ENCODE assay signal across 17 cellular contexts in genomic region chr6:32815996-32816395, GRCh38. TPM values are rescaled to one million over a fixed set of nuclear protein-coding genes. Genes with fewer than 3 reads are reported as not detected.
DNase-seq lines count a peak whose midpoint lies in the region; ATAC-seq and TF ChIP-seq lines count a peak whose summit lies in the region.
"Had no signal": no experiment of that assay in that cellular context is flagged by ENCODE, and none has a peak within 500 bp of the region (broad histone marks: within the 10 kb centered on the region; RNA-seq: fewer than 3 reads in every experiment).

No MANE protein-coding gene starts in this region.

- ATAC-seq in GM18861 (IDR thresholded peaks at IDR 0.05; ENCODE audit: unreplicated experiment) = peak; percentile 39
- peak; percentile 23 for ATAC-seq in HG02588 (IDR thresholded peaks at IDR 0.05; ENCODE audit: unreplicated experiment)

- no peaks in the 10 kb centered on the region for H3K36me3 ChIP-seq in osteoblast (ENCODE audit: insufficient read depth, low read length)
- H3K36me3 ChIP-seq: stomach had no signal

- H3K4me1 ChIP-seq in osteoblast (ENCODE audit: insufficient read depth, low read length) = peaks cover 20% of the 10 kb centered on the region
- H3K4me1 ChIP-seq: body of pancreas, stomach had no signal

- H3K79me2 ChIP-seq in osteoblast (ENCODE audit: insufficient read depth, low read length) = no peaks in the 10 kb centered on the region

- H3K4me3 ChIP-seq in osteoblast (ENCODE audit: insufficient read depth, low read length) = no peak overlapping the region
- H3K4me3 ChIP-seq: body of pancreas had no signal

- H3K27ac ChIP-seq in osteoblast (ENCODE audit: low read depth, low read length) = no peak overlapping the region
- H3K27ac ChIP-seq: body of pancreas, KMS-11 had no signal

- no peak for TF ChIP-seq CTCF in osteoblast (IDR thresholded peaks at IDR 0.05; ENCODE audit: extremely low read depth, low read depth, low read length)

- H4K20me1 ChIP-seq in osteoblast (ENCODE audit: insufficient read depth, low read length) = no peaks in the 10 kb centered on the region

- no peaks in the 10 kb centered on the region for H3K9me3 ChIP-seq in osteoblast (ENCODE audit: low read depth, low read length)
- H3K9me3 ChIP-seq: body of pancreas, heart right ventricle, stomach had no signal

- no peak overlapping the region for H2AFZ ChIP-seq in osteoblast (ENCODE audit: low read length)

- peak; percentile 77 for DNase-seq in NAMALWA (ENCODE audit: low spot score)
- no peak for DNase-seq in osteoblast (ENCODE audit: insufficient read length, low spot score, missing footprints)
- DNase-seq in activated CD4-positive, CD25-positive, alpha-beta regulatory T cell (lab: John Stamatoyannopoulos, UW) = no peak
- no peak for DNase-seq in kidney glomerular epithelial cell (lab: John Stamatoyannopoulos, UW)
- DNase-seq in DMS114 treated with DMSO at 0.1 percent for 48 hours (lab: John Stamatoyannopoulos, UW; ENCODE audit: unreplicated experiment) = no peak
- DNase-seq: activated CD4-positive, alpha-beta T cell treated with anti-CD3 and anti-CD28 coated beads for 1 hour; body of pancreas; CD8-positive, alpha-beta memory T cell; endodermal cell; heart right ventricle; left ventricle myocardium superior; posterior cingulate gyrus; SHP77 treated with DMSO at 0.1 percent for 48 hours; stomach had no signal

- no peaks in the 10 kb centered on the region for H3K27me3 ChIP-seq in osteoblast (ENCODE audit: insufficient read depth, low read length)
- H3K27me3 ChIP-seq: body of pancreas, heart right ventricle had no signal

- H3K4me2 ChIP-seq in osteoblast (ENCODE audit: insufficient read depth, low read length) = peak overlapping the region; percentile 40
- H3K4me2 ChIP-seq: KMS-11 had no signal

RNA-seq across cellular contexts. Expression of gene HLA-DOB, which starts 0.8 kb away (rescaled TPM):
- total RNA-seq in osteoblast = 0.36 TPM in 1 of 2 replicates, not detected in the other
- total RNA-seq: body of pancreas, endodermal cell had no signal

RNA-seq across cellular contexts. Expression of gene TAP2, which starts 22.5 kb away (rescaled TPM):
- 12.4 and 20.6 TPM in 2 replicates for total RNA-seq in osteoblast

RNA-seq across cellular contexts. Expression of gene PSMB8, which starts 27.9 kb away (rescaled TPM):
- 67.3 and 83.4 TPM in 2 replicates for total RNA-seq in osteoblast

RNA-seq across cellular contexts. Expression of gene TAP1, which starts 37.5 kb away (rescaled TPM):
- total RNA-seq in osteoblast = 42.3 and 43.6 TPM in 2 replicates

RNA-seq across cellular contexts. Expression of gene PSMB9, which starts 38.0 kb away (rescaled TPM):
- total RNA-seq in osteoblast = 20.3 and 29.8 TPM in 2 replicates
- total RNA-seq: endodermal cell had no signal
